Comparison of ENCODE assay signal across 11 cellular contexts in genomic region chr11:133950874-133951483, GRCh38. TPM values are rescaled to one million over a fixed set of nuclear protein-coding genes. Genes with fewer than 3 reads are reported as not detected.
DNase-seq lines count a peak whose midpoint lies in the region; ATAC-seq, FAIRE-seq and TF ChIP-seq lines count a peak whose summit lies in the region.
"Had no signal": no experiment of that assay in that cellular context is flagged by ENCODE, and none has a peak within 500 bp of the region (broad histone marks: within the 10 kb centered on the region; RNA-seq: fewer than 3 reads in every experiment).

No MANE protein-coding gene starts in this region.

- H3K4me2 ChIP-seq in GM23338 (peak overlapping the region; percentile 78), GM12878 (ENCODE audit: control insufficient read depth, insufficient read depth) (0 out of 2 replicates have a peak overlapping the region, but pooled peaks have one; percentile 17)

- FAIRE-seq in GM12878 (lab: Jason Lieb, UNC): no peak

- no peak overlapping the region for H2AFZ ChIP-seq in GM23338
- H2AFZ ChIP-seq in GM12878 (ENCODE audit: control insufficient read depth, low read depth, low read length): no peak overlapping the region

- WGBS in GM12878 (ENCODE audit: insufficient coverage, insufficient replicate concordance, low lambda C conversion rate, missing lambda C conversion rate): 34% methylated on average over 24 of the region's 24 CpGs

- H3K36me3 ChIP-seq in GM23338 (ENCODE audit: insufficient read depth) (no peaks in the 10 kb centered on the region), GM12878 (ENCODE audit: control insufficient read depth in 2 of 2, insufficient read depth in 2 of 2, low read length in 1 of 2) (no peaks in the 10 kb centered on the region), iPS-15b (ENCODE audit: control insufficient read depth, insufficient read depth, low read length) (peaks cover 2% of the 10 kb centered on the region), gastrocnemius medialis (no peaks in the 10 kb centered on the region)

- H3K36me3 Mint-ChIP-seq in GM23338 (ENCODE audit: low read depth) (peaks cover 4% of the 10 kb centered on the region; the same call in 1 of the 3 replicates), CD14-positive monocyte (no peaks in the 10 kb centered on the region)
- H3K36me3 Mint-ChIP-seq: CD8-positive, alpha-beta memory T cell had no signal

- no TSS peak for BruUV-seq in GM12878 (replicated peaks; lab: Mats Ljungman, UMichigan)

- in situ Hi-C loops in GM12878 (cut with MboI): no loop called here
- in situ Hi-C loops in gastrocnemius medialis (cut with MboI; ENCODE audit: low sequenced_read_pairs in 4 of 4): no loop called here

- H3K4me3 Mint-ChIP-seq in GM23338: peak overlapping the region; percentile 68
- no peak overlapping the region for H3K4me3 Mint-ChIP-seq in CD14-positive monocyte
- H3K4me3 Mint-ChIP-seq: CD8-positive, alpha-beta memory T cell had no signal

- RAD21 ChIA-PET in GM12878 (lab: Charles Lee; ENCODE audit: unreplicated experiment): no interaction called here

- H3K9ac ChIP-seq in GM12878 (ENCODE audit: control insufficient read depth, insufficient read depth, low read length) (no peak overlapping the region), iPS-15b (ENCODE audit: low read depth, low read length) (peak overlapping the region; percentile 47)

- H3K9me2 ChIP-seq in GM23338 (ENCODE audit: insufficient read depth): no peaks in the 10 kb centered on the region

- peaks cover 45% of the 10 kb centered on the region for H4K20me1 ChIP-seq in GM23338 (replicated peaks; ENCODE audit: insufficient read depth)
- H4K20me1 ChIP-seq in GM12878 (ENCODE audit: control insufficient read depth, insufficient read depth): peaks cover 4% of the 10 kb centered on the region; the same call in 1 of the 2 replicates

- no peak for TF ChIP-seq POLR2A in GM12878 (IDR thresholded peaks at IDR 0.05; ENCODE audit: low read depth, low read length)
- no peak for TF ChIP-seq POLR2A in gastrocnemius medialis (IDR thresholded peaks at IDR 0.05)

- no peaks in the 10 kb centered on the region for H3K9me3 ChIP-seq in GM12878 (replicated peaks; ENCODE audit: control insufficient read depth, insufficient read depth, low read length)
- no peaks in the 10 kb centered on the region for H3K9me3 ChIP-seq in iPS-15b (ENCODE audit: control insufficient read depth, insufficient read depth, low read length)
- H3K9me3 ChIP-seq in gastrocnemius medialis: no peaks in the 10 kb centered on the region

- peaks cover 36% of the 10 kb centered on the region for H3K27me3 Mint-ChIP-seq in GM23338 (ENCODE audit: insufficient read depth, low read depth, poor library complexity)
- H3K27me3 Mint-ChIP-seq in CD14-positive monocyte (ENCODE audit: low read depth in 3 of 3): peaks cover 35 to 41% (median 35%) of the 10 kb centered on the region in 3 donors

- H3K9me3 Mint-ChIP-seq in GM23338 (no peaks in the 10 kb centered on the region; the same call in 2 of the 3 replicates), CD14-positive monocyte (peaks cover 0 to 8% (median 0%) of the 10 kb centered on the region in 7 donors)
- H3K9me3 Mint-ChIP-seq: CD8-positive, alpha-beta memory T cell had no signal

- H3K27me3 ChIP-seq in GM23338 (ENCODE audit: insufficient read depth) (peaks cover 16% of the 10 kb centered on the region), GM12878 (replicated peaks in 1 of 2; ENCODE audit: control insufficient read depth in 2 of 2, insufficient read depth in 2 of 2, low read length in 1 of 2) (peaks cover 0 to 14% of the 10 kb centered on the region in 2 experiments), iPS-15b (ENCODE audit: control insufficient read depth, insufficient read depth, low read length) (peaks cover 15% of the 10 kb centered on the region), gastrocnemius medialis (peaks cover 11 to 17% (median 11%) of the 10 kb centered on the region in 3 donors)

- intact Hi-C loops in GM12878 (cut with micrococcal nuclease; ENCODE audit: unreplicated experiment) (no loop called here), gastrocnemius medialis (cut with DNase I; ENCODE audit: low total_unique reads) (loop anchor here (10.0 kb wide), 2 partner anchors 174 to 274 kb away; partner anchors contain the start of genes NCAPD3 and VPS26B), CD14-positive monocyte (cut with micrococcal nuclease) (no loop called here)

- H3F3A ChIP-seq in GM23338 (replicated peaks; ENCODE audit: low read depth): no peaks in the 10 kb centered on the region; the same call in 1 of the 2 replicates

- TF ChIP-seq CTCF in GM23338 (conservative IDR thresholded peaks at IDR 0.05; ENCODE audit: low read depth in 2 of 2) (no peak), GM12878 (IDR thresholded peaks at IDR 0.05 in 2 of 3, conservative IDR thresholded peaks at IDR 0.05 in 1 of 3; ENCODE audit: control insufficient read depth in 2 of 3, extremely low read depth in 1 of 3, insufficient read depth in 1 of 3, low read depth in 3 of 3, low read length in 3 of 3) (no peak), gastrocnemius medialis (IDR thresholded peaks at IDR 0.05 in 4 of 5, conservative IDR thresholded peaks at IDR 0.05 in 1 of 5) (no peak), CD14-positive monocyte (IDR thresholded peaks at IDR 0.05) (no peak)

- CTCF ChIA-PET in GM12878 (lab: Yijun Ruan, JAX): no interaction called here

- no peak for TF ChIP-seq RAD21 in GM12878 (IDR thresholded peaks at IDR 0.05; ENCODE audit: insufficient read depth, low read depth, low read length)

- H3K27ac ChIP-seq in GM23338 (ENCODE audit: low read depth) (peak overlapping the region; percentile 85), GM12878 (ENCODE audit: control insufficient read depth, insufficient read depth) (no peak overlapping the region), gastrocnemius medialis (peak overlapping the region; percentile 48 to 84 (median 70))

- POLR2A ChIA-PET in GM12878 (lab: Charles Lee): no interaction called here

- ATAC-seq in GM23338 (peak; percentile 6), GM12878 (no peak), gastrocnemius medialis (peak; percentile 47 to 48), GM19455 (IDR thresholded peaks at IDR 0.05; ENCODE audit: unreplicated experiment) (no peak), HG03460 (IDR thresholded peaks at IDR 0.05; ENCODE audit: unreplicated experiment) (no peak)

- SMC1A ChIA-PET in GM12878 (lab: Charles Lee; ENCODE audit: uncharacterized antibody, unreplicated experiment): no interaction called here

- H3K79me2 ChIP-seq in GM23338 (replicated peaks; ENCODE audit: insufficient read depth) (peaks cover 87% of the 10 kb centered on the region), GM12878 (ENCODE audit: control insufficient read depth, insufficient read depth, low read length) (no peaks in the 10 kb centered on the region)

- TF ChIP-seq EP300 in GM12878 (IDR thresholded peaks at IDR 0.05; ENCODE audit: borderline replicate concordance in 1 of 2, control insufficient read depth in 1 of 2, low read depth in 2 of 2, low read length in 2 of 2): no peak

- peaks cover 89% of the 10 kb centered on the region for H3K4me1 Mint-ChIP-seq in GM23338
- H3K4me1 Mint-ChIP-seq in CD14-positive monocyte: no peaks in the 10 kb centered on the region

- peaks cover 78% of the 10 kb centered on the region for H3K4me1 ChIP-seq in GM23338 (ENCODE audit: insufficient read depth)
- peaks cover 13% of the 10 kb centered on the region for H3K4me1 ChIP-seq in GM12878 (ENCODE audit: control insufficient read depth, insufficient read depth, low read length)
- H3K4me1 ChIP-seq in iPS-15b (ENCODE audit: control insufficient read depth, insufficient read depth, low read length): peaks cover 55% of the 10 kb centered on the region
- H3K4me1 ChIP-seq in gastrocnemius medialis: peaks cover 46 to 58% of the 10 kb centered on the region in 2 donors

- H3K4me3 ChIP-seq in GM23338 (peak overlapping the region; percentile 45), GM12878 (no peak overlapping the region), iPS-15b (ENCODE audit: low read depth, low read length) (no peak overlapping the region), gastrocnemius medialis (peak overlapping the region; percentile 26 to 49 (median 35))

- H3K27ac Mint-ChIP-seq in GM23338 (no peak overlapping the region; the same call in 1 of the 2 replicates), CD14-positive monocyte (no peak overlapping the region)
- H3K27ac Mint-ChIP-seq: CD8-positive, alpha-beta memory T cell had no signal

- DNase-seq in GM23338 (ENCODE audit: low spot score) (peak; percentile 64), GM12878 (ENCODE audit: low read depth, low spot score) (no peak), gastrocnemius medialis (no peak), CD14-positive monocyte (ENCODE audit: low spot score) (no peak)
- no peak for DNase-seq in stimulated activated CD8-positive, alpha-beta memory T cell treated with anti-CD3 and anti-CD28 coated beads, Interleukin-4, amount 100 ng/mL, for 48 hours
- DNase-seq: activated CD8-positive, alpha-beta memory T cell treated with anti-CD3 and anti-CD28 coated beads, Interleukin-2, amount 50 U/mL, for 48 hours; CD8-positive, alpha-beta memory T cell; NK-92 treated with Interleukin-12 subunit alpha and Interleukin-12 subunit beta, amount 100 ng/mL, for 24 hours had no signal

TF ChIP-seq in GM23338, 12 proteins besides CTCF, POLR2A, EP300 and RAD21 (continues in another document):
- TF ChIP-seq NANOG (IDR thresholded peaks at IDR 0.05; ENCODE audit: borderline replicate concordance): no peak

TF ChIP-seq in GM12878, 131 proteins besides CTCF, POLR2A, EP300 and RAD21 (continues in another document):
- TF ChIP-seq ESRRA (IDR thresholded peaks at IDR 0.05; ENCODE audit: low read length): no peak

RNA-seq across cellular contexts. Expression of gene IGSF9B, which starts 5.8 kb away (rescaled TPM):
- total RNA-seq in GM23338 (2014; rRNA removed; shearing (Covaris generic)): 41.2 and 51.2 TPM in 2 replicates
- polyA plus RNA-seq in GM23338 (2016; fragmentation: Nextera tagmentation; extraction: Ambion mirVana) (8.7 TPM in 2 replicates), GM12878 (2011; rRNA removed) (1.7 and 3.7 TPM in 2 replicates), GM12878 (2014; fragmentation: Illumina TruSeq; extraction: Trizol) (0.34 TPM in 1 of 2 replicates, not detected in the other), GM12878 (2014; fragmentation: Nextera tagmentation; extraction: Ambion mirVana) (not detected), GM12878 (2014; rRNA removed) (0.14 and 0.19 TPM in 2 replicates), GM12878 (2016; fragmentation: Nextera tagmentation; extraction: Ambion mirVana) (under 1 TPM; 0.03 to 0.20 TPM), CD14-positive monocyte (not detected)
- 48.4 and 54.1 TPM in 2 replicates for total RNA-seq in GM12878 (2013; cell fraction: nucleolus; rRNA removed)
- total RNA-seq in GM12878 (2014; rRNA removed) (0.11 TPM in 1 of 2 replicates, not detected in the other), GM12878 (2014; rRNA removed; fragmentation: Illumina TruSeq; extraction: Trizol) (0.13 TPM in 1 of 2 replicates, not detected in the other), GM12878 (2021) (0.05 and 0.51 TPM in 2 replicates), gastrocnemius medialis (1 to 10 TPM in 2 of 4 donors, under 1 TPM in 2; 0.07 to 2.5 (median 1.4) TPM)
- polyA plus RNA-seq in GM12878 (2011; ENCODE audit: low read depth): not detected
- 2.6 and 2.9 TPM in 2 replicates for polyA plus RNA-seq in GM12878 (2011; cell fraction: cytosol; rRNA removed)
- 26.7 and 32.8 TPM in 2 replicates for polyA plus RNA-seq in GM12878 (2011; cell fraction: nucleus; rRNA removed)
- 0.48 and 0.69 TPM in 2 replicates for polyA plus RNA-seq in GM12878 (2012)
- 6.8 and 12.3 TPM in 2 replicates for polyA minus RNA-seq in GM12878 (2011; rRNA and poly(A)+ RNA removed)
- 1.8 and 2.8 TPM in 2 replicates for polyA minus RNA-seq in GM12878 (2011; cell fraction: cytosol; rRNA and poly(A)+ RNA removed)
- 7.7 and 12.4 TPM in 2 replicates for polyA minus RNA-seq in GM12878 (2011; cell fraction: nucleus; rRNA and poly(A)+ RNA removed)

Comparison
In these comparisons a context has a peak if more than half of its experiments do, and no peak if none do; other contexts are left out.
1. ATAC-seq: peak in GM23338 (single experiment) and gastrocnemius medialis (2 of 2); none in GM12878 (single experiment), GM19455 (single experiment) and HG03460 (single experiment).
2. H3K4me3 ChIP-seq: peak in GM23338 (single experiment) and gastrocnemius medialis (4 of 4); none in GM12878 (single experiment) and iPS-15b (single experiment).